Comparison of ENCODE assay signal across 11 cellular contexts in genomic region chr4:82801910-82802521, GRCh38. TPM values are rescaled to one million over a fixed set of nuclear protein-coding genes. Genes with fewer than 3 reads are reported as not detected.
DNase-seq lines count a peak whose midpoint lies in the region; ATAC-seq, FAIRE-seq and TF ChIP-seq lines count a peak whose summit lies in the region.
"Had no signal": no experiment of that assay in that cellular context is flagged by ENCODE, and none has a peak within 500 bp of the region (broad histone marks: within the 10 kb centered on the region; RNA-seq: fewer than 3 reads in every experiment).

No MANE protein-coding gene starts in this region.

- no peak overlapping the region for H3K4me3 ChIP-seq in K562
- H3K4me3 ChIP-seq: left lung had no signal

- no peak for TF ChIP-seq EP300 in Ishikawa (IDR thresholded peaks at IDR 0.05; ENCODE audit: borderline replicate concordance)
- TF ChIP-seq EP300 in K562 (IDR thresholded peaks at IDR 0.05; ENCODE audit: low read length): no peak

- peaks cover 19% of the 10 kb centered on the region for H3K27me3 Mint-ChIP-seq in nephron (ENCODE audit: low read depth)

- H3K4me1 ChIP-seq in K562 (replicated peaks in 1 of 2; ENCODE audit: control insufficient read depth in 2 of 2, insufficient read depth in 2 of 2, low read length in 2 of 2): peaks cover 0 to 15% of the 10 kb centered on the region in 2 experiments; a peak in 2 of 5 replicates

- H3K4me2 ChIP-seq in K562 (ENCODE audit: insufficient read depth, low read length): no peak overlapping the region

- peak; percentile 35 to 61 (median 37); a peak in 4 of 6 replicates for TF ChIP-seq CTCF in K562 (IDR thresholded peaks at IDR 0.05 in 2 of 3, conservative IDR thresholded peaks at IDR 0.05 in 1 of 3; ENCODE audit: insufficient read depth in 2 of 3, low read depth in 1 of 3, low read length in 3 of 3)
- TF ChIP-seq CTCF in nephron (IDR thresholded peaks at IDR 0.05; ENCODE audit: unreplicated experiment in 3 of 3): peak; percentile 42 to 49 (median 49)

- H3K9me3 ChIP-seq in K562 (replicated peaks; ENCODE audit: control insufficient read depth, insufficient read depth, low read depth, low read length): no peaks in the 10 kb centered on the region
- H3K9me3 ChIP-seq: left lung had no signal

- peaks cover 26 to 36% of the 10 kb centered on the region in 2 experiments for H3K27me3 ChIP-seq in K562 (ENCODE audit: control insufficient read depth in 2 of 2, insufficient read depth in 2 of 2, low read length in 2 of 2)

- H3K4me3 Mint-ChIP-seq in nephron: peak overlapping the region; percentile 18 to 77 (median 27)
- H3K4me3 Mint-ChIP-seq: T-cell had no signal

- no peak overlapping the region for H3K27ac ChIP-seq in K562 (ENCODE audit: extremely low read depth, low read depth, low read length)
- H3K27ac ChIP-seq: left lung had no signal

- no peak for TF ChIP-seq POLR2A in K562 (conservative IDR thresholded peaks at IDR 0.05)
- no peak for TF ChIP-seq POLR2A in H54 (IDR thresholded peaks at IDR 0.05; ENCODE audit: low read depth, low read length)

- H3K9me1 ChIP-seq in K562 (ENCODE audit: control insufficient read depth, insufficient read depth, low read length): no peaks in the 10 kb centered on the region

- POLR2A ChIA-PET in K562 (lab: Yijun Ruan, JAX): no interaction called here

- DNase-seq in Daoy (ENCODE audit: low read depth) (peak; percentile 13), K562 (ENCODE audit: extremely low read depth in 1 of 4, low spot score in 3 of 4) (peak in 1 of 4 experiments; percentile 23), H4 (ENCODE audit: low spot score) (no peak), H54 (ENCODE audit: insufficient read length, low spot score) (no peak)
- DNase-seq in activated naive CD4-positive, alpha-beta T cell treated with anti-CD3 and anti-CD28 coated beads, Interleukin-2, amount 50 U/mL, for 16 hours: no peak
- no peak for DNase-seq in activated effector memory CD4-positive, alpha-beta T cell treated with Interleukin-2 at 50 U/mL for 16 hours
- DNase-seq: left lung; stimulated activated CD4-positive, alpha-beta T cell treated with anti-CD3 and anti-CD28 coated beads, Interleukin-2, amount 100 ng/mL, for 24 hours; T-cell had no signal

- CTCF ChIA-PET in K562 (lab: Yijun Ruan, JAX; ENCODE audit: low intra/inter-chr PET ratio): no interaction called here

- no peaks in the 10 kb centered on the region for H3K9me3 Mint-ChIP-seq in nephron
- H3K9me3 Mint-ChIP-seq: T-cell had no signal

- TF ChIP-seq RAD21 in Ishikawa (IDR thresholded peaks at IDR 0.05; ENCODE audit: low read depth): peak; percentile 80
- peak in 1 of 2 experiments; percentile 33; a peak in 2 of 4 replicates for TF ChIP-seq RAD21 in K562 (CRISPR knock-in tag; conservative IDR thresholded peaks at IDR 0.05 in 1 of 2, IDR thresholded peaks at IDR 0.05 in 1 of 2)

- BruUV-seq in K562 (replicated peaks; lab: Mats Ljungman, UMichigan): no TSS peak

- ATAC-seq in K562: peak; percentile 56; the same call in 1 of the 3 replicates
- ATAC-seq: left lung, T-cell had no signal

- in situ Hi-C loops in K562 (cut with MboI): no loop called here

- peaks cover 19% of the 10 kb centered on the region for H3K4me1 Mint-ChIP-seq in nephron

- H2AFZ ChIP-seq in K562 (ENCODE audit: low read depth, low read length): no peak overlapping the region

- 34% methylated on average over 3 of the region's 3 CpGs for WGBS in K562 (ENCODE audit: insufficient coverage, low coverage, missing lambda C conversion rate)

- no peaks in the 10 kb centered on the region for H3K79me2 ChIP-seq in K562 (ENCODE audit: control insufficient read depth, insufficient read depth, low read length)

- FAIRE-seq in K562 (lab: Jason Lieb, UNC) (peak; percentile 79), H54 (lab: Jason Lieb, UNC) (no peak)

- no peak overlapping the region for H3K27ac Mint-ChIP-seq in nephron
- H3K27ac Mint-ChIP-seq: T-cell had no signal

- no peaks in the 10 kb centered on the region for H3K36me3 ChIP-seq in K562 (ENCODE audit: control insufficient read depth, insufficient read depth, low read length)
- H3K36me3 ChIP-seq: left lung had no signal

- H3K9ac ChIP-seq in K562 (ENCODE audit: insufficient read depth in 1 of 2, low read depth in 2 of 2, low read length in 2 of 2): no peak overlapping the region

- intact Hi-C loops in K562 (cut with micrococcal nuclease): no loop called here

- no peaks in the 10 kb centered on the region for H3K36me3 Mint-ChIP-seq in nephron (ENCODE audit: low read depth)
- H3K36me3 Mint-ChIP-seq: T-cell had no signal

- peaks cover 2% of the 10 kb centered on the region; the same call in 1 of the 2 replicates for H4K20me1 ChIP-seq in K562 (replicated peaks; ENCODE audit: control insufficient read depth, insufficient read depth, low read length)

TF ChIP-seq in Ishikawa, 13 proteins besides CTCF, POLR2A, EP300 and RAD21:
- TF ChIP-seq CEBPB (IDR thresholded peaks at IDR 0.05) (no peak), CREB1 (IDR thresholded peaks at IDR 0.05; ENCODE audit: low read depth) (no peak), NFIC (IDR thresholded peaks at IDR 0.05) (no peak), TCF12 (IDR thresholded peaks at IDR 0.05; ENCODE audit: low read depth) (no peak), TEAD4 (IDR thresholded peaks at IDR 0.05) (no peak)

TF ChIP-seq in K562, 482 proteins besides CTCF, POLR2A, EP300 and RAD21:
- 0 out of 2 replicates have a peak, but pooled peaks have one; percentile 6 for TF ChIP-seq SMC3 (conservative IDR thresholded peaks at IDR 0.05; ENCODE audit: insufficient read depth, low read depth, low read length)
- TF ChIP-seq ZNF518B (CRISPR knock-in tag; IDR thresholded peaks at IDR 0.05): no peak

RNA-seq across cellular contexts. Expression of gene SCD5, which starts 3.4 kb away (rescaled TPM):
- 6.3 and 6.6 TPM in 2 replicates for total RNA-seq in Daoy (2014; rRNA removed; shearing (Covaris generic))
- total RNA-seq in K562 (2011; cell fraction: chromatin; rRNA removed; ENCODE audit: low replicate concordance): not detected in 2 replicates
- total RNA-seq in K562 (2011; cell fraction: nucleolus; rRNA removed): not detected in 2 replicates
- total RNA-seq in K562 (2011; cell fraction: nucleoplasm; rRNA removed): not detected in 2 replicates
- total RNA-seq in K562 (2014; rRNA removed) (not detected in 2 replicates), K562 (2014; rRNA removed; fragmentation: Illumina TruSeq; extraction: Trizol) (0.04 TPM in 1 of 2 replicates, not detected in the other), K562 (2015; rRNA removed; fragmentation: Illumina TruSeq; extraction: Trizol) (not detected in 2 replicates), K562 (2021) (0.18 and 0.20 TPM in 2 replicates)
- polyA plus RNA-seq in K562 (2011; rRNA removed) (0.03 and 0.04 TPM in 2 replicates), K562 (2014; fragmentation: Illumina TruSeq; extraction: Trizol) (not detected in 2 replicates), K562 (2014; fragmentation: Nextera tagmentation; extraction: Ambion mirVana) (under 1 TPM in 1 of 2 experiments, not detected in 1; 0.01 TPM), K562 (2014; rRNA removed) (not detected in 2 replicates)
- polyA plus RNA-seq in K562 (2011; cell fraction: cytosol; rRNA removed): 0.09 TPM in 1 of 2 replicates, not detected in the other
- polyA plus RNA-seq in K562 (2011; cell fraction: nucleus; rRNA removed): not detected in 2 replicates
- not detected in 2 replicates for polyA plus RNA-seq in K562 (2012)
- polyA minus RNA-seq in K562 (2011; rRNA and poly(A)+ RNA removed): 0.06 TPM in 1 of 2 replicates, not detected in the other
- not detected in 2 replicates for polyA minus RNA-seq in K562 (2011; cell fraction: cytosol; rRNA and poly(A)+ RNA removed)
- 0.13 TPM in 1 of 2 replicates, not detected in the other for polyA minus RNA-seq in K562 (2011; cell fraction: nucleus; rRNA and poly(A)+ RNA removed)
- total RNA-seq in H4 (2014; rRNA removed; shearing (Covaris generic)): 13.8 and 14.5 TPM in 2 replicates
